7 cellular contexts compared by ENCODE assay signal in the genomic region with DNA sequence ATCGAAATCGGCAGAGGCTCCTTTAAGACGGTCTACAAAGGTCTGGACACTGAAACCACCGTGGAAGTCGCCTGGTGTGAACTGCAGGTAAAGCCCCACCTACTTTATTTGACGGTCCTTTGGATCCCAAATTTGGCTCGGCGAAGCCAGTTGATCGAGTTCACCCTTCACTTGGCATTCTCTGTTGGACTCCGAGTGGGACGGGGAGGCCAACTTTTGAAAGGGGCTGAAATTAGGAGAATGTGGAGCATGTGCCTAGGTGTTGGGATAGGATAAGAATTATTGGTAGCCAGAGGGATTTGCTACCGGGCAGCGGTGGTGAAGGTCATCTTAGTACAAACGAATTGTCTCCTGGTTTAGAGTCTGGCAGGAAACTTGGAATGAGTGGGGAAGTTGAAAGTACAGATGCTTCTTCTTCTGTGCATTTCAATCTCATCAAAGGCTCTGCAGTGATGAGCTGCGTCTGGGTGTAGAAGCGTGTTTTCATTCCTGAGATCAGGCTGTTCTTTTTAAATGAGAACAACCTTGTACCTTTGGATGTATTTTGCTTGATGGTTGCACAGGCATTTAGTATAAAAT. TPM values are rescaled to one million over a fixed set of nuclear protein-coding genes. Genes with fewer than 3 reads are reported as not detected.
DNase-seq lines count a peak whose midpoint lies in the region; ATAC-seq and TF ChIP-seq lines count a peak whose summit lies in the region.

No MANE protein-coding gene starts in this region.

- H3K9me3 ChIP-seq in lower lobe of right lung: no peaks in the 10 kb centered on the region

- H3K4me3 ChIP-seq in GM12864 (ENCODE audit: low read depth, low read length): peak overlapping the region; percentile 87
- H3K4me3 ChIP-seq in lower lobe of right lung: peak overlapping the region; percentile 87

- intact Hi-C loops in lower lobe of right lung (cut with DNase I) (loop anchor here (10.0 kb wide), 1 partner anchor 180 kb away; no protein-coding TSS in a partner anchor), sciatic nerve (cut with DNase I) (loop anchor here (10.0 kb wide), 1 partner anchor 180 kb away; no protein-coding TSS in a partner anchor)

- H3K27ac ChIP-seq in caudate nucleus (ENCODE audit: low read depth, low read length) (peak overlapping the region; percentile 92), lower lobe of right lung (peak overlapping the region; percentile 91)

- no peaks in the 10 kb centered on the region for H3K27me3 ChIP-seq in lower lobe of right lung (ENCODE audit: low read depth)

- peaks cover 21% of the 10 kb centered on the region for H3K36me3 Mint-ChIP-seq in type B pancreatic cell

- H3K4me3 Mint-ChIP-seq in type B pancreatic cell: peak overlapping the region; percentile 95

- H3K4me1 Mint-ChIP-seq in type B pancreatic cell (ENCODE audit: unreplicated experiment): peaks cover 18% of the 10 kb centered on the region

- ATAC-seq in lower lobe of right lung (peak in 1 of 2 donors; percentile 0), HG03354 (IDR thresholded peaks at IDR 0.05; ENCODE audit: poor library complexity, severe bottlenecking, unreplicated experiment) (no peak), sciatic nerve (no peak)

- H3K27ac Mint-ChIP-seq in type B pancreatic cell: peak overlapping the region; percentile 87

- DNase-seq in GM12864 (ENCODE audit: low read depth): no peak
- peak; percentile 32 to 44 for DNase-seq in NCI-H526 (lab: John Stamatoyannopoulos, UW)
- peak in 16 of 61 donors; percentile 5 to 64 (median 26) for DNase-seq in caudate nucleus (lab: John Stamatoyannopoulos, UW)
- no peak for DNase-seq in lower lobe of right lung
- DNase-seq in type B pancreatic cell (ENCODE audit: extremely low spot score, unreplicated experiment): no peak
- no peak for DNase-seq in sciatic nerve (ENCODE audit: low spot score)

- no peaks in the 10 kb centered on the region for H3K36me3 ChIP-seq in lower lobe of right lung

- H3K4me1 ChIP-seq in lower lobe of right lung: peaks cover 55% of the 10 kb centered on the region

- no peaks in the 10 kb centered on the region for H3K27me3 Mint-ChIP-seq in type B pancreatic cell

- no peaks in the 10 kb centered on the region for H3K9me3 Mint-ChIP-seq in type B pancreatic cell

- TF ChIP-seq CTCF in GM12864 (IDR thresholded peaks at IDR 0.05; ENCODE audit: low read depth, low read length, missing control alignments): no peak
- TF ChIP-seq CTCF in lower lobe of right lung (IDR thresholded peaks at IDR 0.05): no peak
- no peak for TF ChIP-seq CTCF in type B pancreatic cell (conservative IDR thresholded peaks at IDR 0.05)

RNA-seq across cellular contexts. Expression of a gene that starts 1.9 kb away (rescaled TPM):
- total RNA-seq in lower lobe of right lung: 206 TPM
- total RNA-seq in type B pancreatic cell (ENCODE audit: low replicate concordance): 132 and 209 TPM in 2 replicates
- 238 TPM for total RNA-seq in sciatic nerve

Comparison
In these comparisons a context has a peak if more than half of its experiments do, and no peak if none do; other contexts are left out.
1. DNase-seq: peak in NCI-H526 (2 of 2); none in GM12864 (single experiment), lower lobe of right lung (single experiment), type B pancreatic cell (single experiment) and sciatic nerve (single experiment).